1 cellular context compared by ENCODE assay signal in the genomic region with DNA sequence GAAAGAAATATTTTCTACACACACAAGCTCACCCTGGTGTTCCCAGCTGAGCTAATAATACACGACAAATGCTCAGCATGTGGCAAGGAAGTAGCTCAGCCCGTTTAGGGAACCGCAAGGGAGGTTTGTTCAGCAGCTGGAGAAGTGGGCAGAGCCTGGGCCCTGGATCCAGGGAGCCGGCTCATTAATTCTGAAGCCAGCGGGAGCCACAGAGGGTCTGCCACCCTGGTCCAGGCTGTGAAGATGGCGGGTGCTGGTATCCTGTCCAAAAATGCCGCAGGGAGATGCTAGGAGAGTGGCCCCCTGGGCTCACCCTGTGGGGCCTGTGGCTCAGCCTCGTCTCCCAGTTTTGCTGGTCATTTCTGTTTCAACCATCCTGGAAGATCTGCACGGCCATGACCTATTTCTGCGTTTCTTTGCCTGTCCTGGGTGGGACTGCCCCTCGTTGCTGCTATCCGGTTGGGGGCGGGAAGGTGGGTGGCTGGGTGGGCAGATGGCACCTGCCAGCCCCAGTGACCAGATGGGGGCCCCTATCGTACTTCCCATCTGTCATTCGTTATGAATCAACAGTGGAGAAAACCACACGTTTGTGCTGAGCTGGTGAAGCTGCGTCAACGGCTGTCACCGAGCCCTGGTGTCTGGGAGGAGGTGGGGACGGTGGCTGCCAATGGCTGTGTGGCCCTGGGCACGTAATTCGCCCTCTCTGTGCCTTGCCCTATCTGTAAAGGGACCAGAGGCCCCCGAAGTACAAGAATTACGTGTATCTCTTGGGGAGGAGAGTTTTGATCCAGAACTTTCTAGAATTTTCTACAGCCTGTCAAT.
TF ChIP-seq lines count a peak whose summit lies in the region.

No MANE protein-coding gene starts in this region.

TF ChIP-seq in HepG2, 621 proteins besides CTCF, POLR2A, EP300 and RAD21:
- TF ChIP-seq SPEN (CRISPR knock-in tag; IDR thresholded peaks at IDR 0.05; ENCODE audit: low read depth): no peak
- peak; percentile 92 for TF ChIP-seq ZNF768 (CRISPR knock-in tag; IDR thresholded peaks at IDR 0.05)
